In genomic region chr4:184246426-184246825, GRCh38 we compare ENCODE assay signal across 25 cellular contexts. TPM values are rescaled to one million over a fixed set of nuclear protein-coding genes. Genes with fewer than 3 reads are reported as not detected.
"Had no signal": no experiment of that assay in that cellular context is flagged by ENCODE, and none has a peak within 500 bp of the region (broad histone marks: within the 10 kb centered on the region; RNA-seq: fewer than 3 reads in every experiment).

No MANE protein-coding gene starts in this region.

- H3K9me3 ChIP-seq: esophagus squamous epithelium, gastrocnemius medialis, heart right ventricle, left lung, lower lobe of right lung, mucosa of descending colon had no signal

- DNase-seq: dermis blood vessel endothelial cell; dorsolateral prefrontal cortex; effector CD4-positive, alpha-beta T cell; effector memory CD4-positive, alpha-beta T cell; esophagus squamous epithelium; foreskin fibroblast; foreskin melanocyte; gastrocnemius medialis; glutamatergic neuron; head of caudate nucleus; heart right ventricle; hippocampal formation; left cardiac atrium; left lung; left ventricle myocardium superior; lower lobe of right lung; mesenchymal stem cell; mucosa of descending colon had no signal

- H3K4me3 ChIP-seq: coronary artery, dorsolateral prefrontal cortex, esophagus squamous epithelium, gastrocnemius medialis, heart right ventricle, left lung, lower lobe of right lung, mucosa of descending colon had no signal

- H3K27ac ChIP-seq: coronary artery, dorsolateral prefrontal cortex, esophagus squamous epithelium, gastrocnemius medialis, heart right ventricle, left lung, lower lobe of right lung had no signal

- H3K27me3 ChIP-seq: dorsolateral prefrontal cortex, esophagus squamous epithelium, gastrocnemius medialis, heart right ventricle, left lung had no signal

- H3K4me1 ChIP-seq: esophagus squamous epithelium, gastrocnemius medialis, left lung, lower lobe of right lung had no signal

- H3K36me3 ChIP-seq: esophagus squamous epithelium, gastrocnemius medialis, heart right ventricle, left lung, lower lobe of right lung had no signal

RNA-seq across cellular contexts. Expression of gene ENPP6, which starts 28.8 kb away (rescaled TPM):
- total RNA-seq: dermis blood vessel endothelial cell, endothelial cell of umbilical vein, epithelial cell of proximal tubule, left ventricle myocardium superior, lung microvascular endothelial cell, mesenteric fat pad, myocyte had no signal
- polyA plus RNA-seq: endothelial cell of umbilical vein, keratinocyte had no signal
